ENCODE assay signal across 25 cellular contexts in the genomic region with DNA sequence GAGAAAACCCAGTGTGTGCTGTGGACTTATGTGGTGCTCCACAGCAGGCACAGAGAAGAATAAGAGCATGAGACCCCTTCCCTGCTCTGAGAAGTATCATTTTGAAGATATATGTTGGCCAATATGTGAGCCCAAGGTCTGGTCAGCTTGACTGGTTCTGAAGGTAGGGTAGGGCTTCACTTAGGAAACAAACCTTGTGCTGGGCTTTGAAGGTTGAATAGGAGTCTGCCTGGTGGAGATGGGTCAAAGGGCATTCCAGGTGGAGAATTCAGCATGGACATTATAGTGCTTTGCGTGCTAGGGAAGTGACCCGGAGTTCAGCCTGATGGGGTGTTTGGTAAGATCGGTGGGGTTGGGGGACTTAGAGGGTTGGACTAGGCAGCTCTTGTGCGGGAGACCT.
"Had no signal": no experiment of that assay in that cellular context is flagged by ENCODE, and none has a peak within 500 bp of the region (broad histone marks: within the 10 kb centered on the region; RNA-seq: fewer than 3 reads in every experiment).

No MANE protein-coding gene starts in this region.

- H3K27me3 ChIP-seq: foreskin keratinocyte, heart left ventricle, stomach, tibial artery had no signal

- H3K36me3 Mint-ChIP-seq: immature natural killer cell; natural killer cell; stimulated activated naive B cell treated with anti-CD40 and anti-IgM and Interleukin-4, amounts not matched to agents 10 μg/mL and 1 μg/mL and 100 μg/mL, for 72 hours had no signal

- H3K36me3 ChIP-seq: esophagus muscularis mucosa, heart left ventricle, stomach, tibial artery, WERI-Rb-1 had no signal

- H3K9me3 ChIP-seq: esophagus muscularis mucosa, heart left ventricle, stomach, tibial artery had no signal

- H3K4me3 Mint-ChIP-seq: activated CD4-positive, alpha-beta memory T cell treated with anti-CD3 and anti-CD28 coated beads, Interleukin-2, amount 10 ng/mL, durations not matched to agents 7 days and 5 days; activated CD4-positive, alpha-beta T cell treated with anti-CD3 and anti-CD28 coated beads, Interleukin-2, amount 10 ng/mL, durations not matched to agents 7 days and 5 days; activated T-cell treated with anti-CD3 and anti-CD28 coated beads, Interleukin-2, amount 50 U/mL, for 24 hours; immature natural killer cell; natural killer cell; stimulated activated naive B cell treated with anti-CD40 and anti-IgM and Interleukin-4, amounts not matched to agents 10 μg/mL and 1 μg/mL and 100 μg/mL, for 72 hours; T-helper 17 cell had no signal

- DNase-seq: activated CD4-positive, alpha-beta memory T cell treated with anti-CD3 and anti-CD28 coated beads, Interleukin-2, amount 10 ng/mL, durations not matched to agents 7 days and 5 days; activated CD4-positive, alpha-beta T cell treated with anti-CD3 and anti-CD28 coated beads, Interleukin-2, amount 10 ng/mL, durations not matched to agents 7 days and 5 days; activated CD8-positive, alpha-beta memory T cell treated with anti-CD3 and anti-CD28 coated beads, Interleukin-2, amount 50 U/mL, for 48 hours; activated gamma-delta T cell treated with Interleukin-2 at 50 U/mL for 16 hours; activated naive CD4-positive, alpha-beta T cell treated with anti-CD3 and anti-CD28 coated beads, Interleukin-2, amount 50 U/mL, for 16 hours; activated T-cell treated with anti-CD3 and anti-CD28 coated beads, Interleukin-2, amount 50 U/mL, for 24 hours; amygdala; dermis blood vessel endothelial cell; effector CD4-positive, alpha-beta T cell; foreskin keratinocyte; hypothalamus; immature natural killer cell; left colon; natural killer cell; stimulated activated CD4-positive, alpha-beta T cell treated with anti-CD3 and anti-CD28 coated beads, Interleukin-1b, Interleukin-23, amount 100 ng/mL, for 48 hours; stimulated activated naive B cell treated with anti-CD40 and anti-IgM and Interleukin-4, amounts not matched to agents 10 μg/mL and 1 μg/mL and 100 μg/mL, for 72 hours; stomach; T-helper 17 cell; T1000; tibial artery; WERI-Rb-1 had no signal

- H3K4me1 Mint-ChIP-seq: activated CD4-positive, alpha-beta memory T cell treated with anti-CD3 and anti-CD28 coated beads, Interleukin-2, amount 10 ng/mL, durations not matched to agents 7 days and 5 days; activated CD4-positive, alpha-beta T cell treated with anti-CD3 and anti-CD28 coated beads, Interleukin-2, amount 10 ng/mL, durations not matched to agents 7 days and 5 days; immature natural killer cell; T-helper 17 cell had no signal

- H3K9me3 Mint-ChIP-seq: activated CD4-positive, alpha-beta memory T cell treated with anti-CD3 and anti-CD28 coated beads, Interleukin-2, amount 10 ng/mL, durations not matched to agents 7 days and 5 days; activated CD4-positive, alpha-beta T cell treated with anti-CD3 and anti-CD28 coated beads, Interleukin-2, amount 10 ng/mL, durations not matched to agents 7 days and 5 days; activated T-cell treated with anti-CD3 and anti-CD28 coated beads, Interleukin-2, amount 50 U/mL, for 24 hours; immature natural killer cell; natural killer cell; stimulated activated naive B cell treated with anti-CD40 and anti-IgM and Interleukin-4, amounts not matched to agents 10 μg/mL and 1 μg/mL and 100 μg/mL, for 72 hours had no signal

- H3K4me3 ChIP-seq: esophagus muscularis mucosa, heart left ventricle, smooth muscle cell, stomach, tibial artery had no signal

- ATAC-seq: activated CD4-positive, CD25-positive, alpha-beta regulatory T cell treated with anti-CD3 and anti-CD28 coated beads, Interleukin-2, amount 50 U/mL, for 24 hours; foreskin keratinocyte; natural killer cell; stimulated activated naive B cell treated with anti-CD40 and anti-IgM and Interleukin-4, amounts not matched to agents 10 μg/mL and 1 μg/mL and 100 μg/mL, for 72 hours; T-helper 17 cell had no signal

- H3K27ac ChIP-seq: foreskin keratinocyte, WERI-Rb-1 had no signal

- H3K27me3 Mint-ChIP-seq: activated CD4-positive, alpha-beta memory T cell treated with anti-CD3 and anti-CD28 coated beads, Interleukin-2, amount 10 ng/mL, durations not matched to agents 7 days and 5 days; activated CD4-positive, alpha-beta T cell treated with anti-CD3 and anti-CD28 coated beads, Interleukin-2, amount 10 ng/mL, durations not matched to agents 7 days and 5 days had no signal

- H3K27ac Mint-ChIP-seq: activated CD4-positive, alpha-beta memory T cell treated with anti-CD3 and anti-CD28 coated beads, Interleukin-2, amount 10 ng/mL, durations not matched to agents 7 days and 5 days; activated CD4-positive, alpha-beta T cell treated with anti-CD3 and anti-CD28 coated beads, Interleukin-2, amount 10 ng/mL, durations not matched to agents 7 days and 5 days; activated T-cell treated with anti-CD3 and anti-CD28 coated beads, Interleukin-2, amount 50 U/mL, for 24 hours; immature natural killer cell; natural killer cell; stimulated activated naive B cell treated with anti-CD40 and anti-IgM and Interleukin-4, amounts not matched to agents 10 μg/mL and 1 μg/mL and 100 μg/mL, for 72 hours; T-helper 17 cell had no signal
